1 cellular context compared by ENCODE assay signal in the genomic region with DNA sequence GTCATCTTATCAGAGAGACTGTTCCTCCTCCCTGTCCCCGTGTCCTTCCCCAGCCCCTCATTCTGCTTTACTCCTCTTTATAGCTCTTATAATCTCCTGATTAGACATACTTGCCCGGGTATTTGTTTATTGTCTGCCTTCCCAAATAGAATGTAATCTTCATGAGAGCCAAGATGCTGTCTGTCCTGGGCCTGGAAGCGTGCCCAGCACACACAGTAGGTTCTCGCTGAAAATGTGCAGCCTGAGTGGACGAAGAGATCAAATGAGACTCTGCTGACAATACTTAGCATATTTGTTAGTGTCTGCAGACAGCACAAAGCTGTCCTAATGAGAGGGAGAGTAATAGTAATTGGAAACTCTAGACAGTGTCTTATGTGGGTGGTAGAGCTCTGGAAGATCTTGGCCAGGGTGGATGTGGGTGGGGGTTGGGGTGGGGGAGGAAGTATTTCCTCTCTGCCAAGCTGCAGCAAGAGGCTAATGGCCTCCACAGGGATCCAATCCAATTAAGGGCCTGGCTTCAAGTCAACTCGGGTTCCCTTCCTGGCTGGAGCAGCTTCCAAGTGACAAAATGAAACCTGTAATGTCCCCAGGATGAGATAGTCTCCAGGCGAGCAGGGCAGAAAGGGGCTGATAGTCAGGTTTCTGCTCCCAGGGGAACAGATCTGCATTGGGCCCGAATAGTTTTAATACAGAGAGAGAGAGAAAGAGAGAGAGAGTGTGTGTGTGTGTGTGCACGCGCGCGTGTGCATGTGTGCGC.
TF ChIP-seq lines count a peak whose summit lies in the region.

No MANE protein-coding gene starts in this region.

TF ChIP-seq in K562, 482 proteins besides CTCF, POLR2A, EP300 and RAD21 (continued from another document and continues in another):
- TF ChIP-seq, protein P1, sequence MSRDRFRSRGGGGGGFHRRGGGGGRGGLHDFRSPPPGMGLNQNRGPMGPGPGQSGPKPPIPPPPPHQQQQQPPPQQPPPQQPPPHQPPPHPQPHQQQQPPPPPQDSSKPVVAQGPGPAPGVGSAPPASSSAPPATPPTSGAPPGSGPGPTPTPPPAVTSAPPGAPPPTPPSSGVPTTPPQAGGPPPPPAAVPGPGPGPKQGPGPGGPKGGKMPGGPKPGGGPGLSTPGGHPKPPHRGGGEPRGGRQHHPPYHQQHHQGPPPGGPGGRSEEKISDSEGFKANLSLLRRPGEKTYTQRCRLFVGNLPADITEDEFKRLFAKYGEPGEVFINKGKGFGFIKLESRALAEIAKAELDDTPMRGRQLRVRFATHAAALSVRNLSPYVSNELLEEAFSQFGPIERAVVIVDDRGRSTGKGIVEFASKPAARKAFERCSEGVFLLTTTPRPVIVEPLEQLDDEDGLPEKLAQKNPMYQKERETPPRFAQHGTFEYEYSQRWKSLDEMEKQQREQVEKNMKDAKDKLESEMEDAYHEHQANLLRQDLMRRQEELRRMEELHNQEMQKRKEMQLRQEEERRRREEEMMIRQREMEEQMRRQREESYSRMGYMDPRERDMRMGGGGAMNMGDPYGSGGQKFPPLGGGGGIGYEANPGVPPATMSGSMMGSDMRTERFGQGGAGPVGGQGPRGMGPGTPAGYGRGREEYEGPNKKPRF (IDR thresholded peaks at IDR 0.05; ENCODE audit: low read depth, low read length), result no peak
- no peak for TF ChIP-seq RCOR1 (IDR thresholded peaks at IDR 0.05; ENCODE audit: borderline replicate concordance in 1 of 2, low read depth in 2 of 2, low read length in 2 of 2)
- TF ChIP-seq ZNF507 (tag; conservative IDR thresholded peaks at IDR 0.05), result no peak
- TF ChIP-seq ASH1L (IDR thresholded peaks at IDR 0.05; ENCODE audit: borderline replicate concordance, low read depth, partially characterized antibody), result no peak
- TF ChIP-seq LARP7 (IDR thresholded peaks at IDR 0.05), result no peak
- no peak for TF ChIP-seq KAT2B (IDR thresholded peaks at IDR 0.05; ENCODE audit: low read depth, low read length)
- TF ChIP-seq NEUROD1 (IDR thresholded peaks at IDR 0.05; ENCODE audit: borderline replicate concordance, low read depth, low read length, partially characterized antibody), result no peak
- no peak for TF ChIP-seq DIDO1 (tag; IDR thresholded peaks at IDR 0.05; ENCODE audit: low read depth)
- TF ChIP-seq MBD2 (IDR thresholded peaks at IDR 0.05; ENCODE audit: borderline replicate concordance, low read depth), result no peak
- TF ChIP-seq RFX5 (IDR thresholded peaks at IDR 0.05; ENCODE audit: low read depth, low read length), result no peak
- TF ChIP-seq TEAD4 (IDR thresholded peaks at IDR 0.05; ENCODE audit: low read length), result no peak
- TF ChIP-seq TEAD4 (CRISPR knock-in tag; IDR thresholded peaks at IDR 0.05; ENCODE audit: borderline replicate concordance), result no peak
- TF ChIP-seq ZBTB17 (CRISPR knock-in tag; IDR thresholded peaks at IDR 0.05), result no peak
- TF ChIP-seq, protein P2, sequence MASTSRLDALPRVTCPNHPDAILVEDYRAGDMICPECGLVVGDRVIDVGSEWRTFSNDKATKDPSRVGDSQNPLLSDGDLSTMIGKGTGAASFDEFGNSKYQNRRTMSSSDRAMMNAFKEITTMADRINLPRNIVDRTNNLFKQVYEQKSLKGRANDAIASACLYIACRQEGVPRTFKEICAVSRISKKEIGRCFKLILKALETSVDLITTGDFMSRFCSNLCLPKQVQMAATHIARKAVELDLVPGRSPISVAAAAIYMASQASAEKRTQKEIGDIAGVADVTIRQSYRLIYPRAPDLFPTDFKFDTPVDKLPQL (IDR thresholded peaks at IDR 0.05; ENCODE audit: extremely low read depth, insufficient read length), result no peak
- TF ChIP-seq GABPB2 (CRISPR knock-in tag; conservative IDR thresholded peaks at IDR 0.05), result no peak
- no peak for TF ChIP-seq ZNF263 (CRISPR knock-in tag; IDR thresholded peaks at IDR 0.05; ENCODE audit: borderline replicate concordance)
- no peak for TF ChIP-seq TAF9B (IDR thresholded peaks at IDR 0.05; ENCODE audit: partially characterized antibody)
- no peak for TF ChIP-seq KLF1 (tag; IDR thresholded peaks at IDR 0.05)
- TF ChIP-seq HIVEP1 (CRISPR knock-in tag; IDR thresholded peaks at IDR 0.05), result no peak
- TF ChIP-seq, protein P3, sequence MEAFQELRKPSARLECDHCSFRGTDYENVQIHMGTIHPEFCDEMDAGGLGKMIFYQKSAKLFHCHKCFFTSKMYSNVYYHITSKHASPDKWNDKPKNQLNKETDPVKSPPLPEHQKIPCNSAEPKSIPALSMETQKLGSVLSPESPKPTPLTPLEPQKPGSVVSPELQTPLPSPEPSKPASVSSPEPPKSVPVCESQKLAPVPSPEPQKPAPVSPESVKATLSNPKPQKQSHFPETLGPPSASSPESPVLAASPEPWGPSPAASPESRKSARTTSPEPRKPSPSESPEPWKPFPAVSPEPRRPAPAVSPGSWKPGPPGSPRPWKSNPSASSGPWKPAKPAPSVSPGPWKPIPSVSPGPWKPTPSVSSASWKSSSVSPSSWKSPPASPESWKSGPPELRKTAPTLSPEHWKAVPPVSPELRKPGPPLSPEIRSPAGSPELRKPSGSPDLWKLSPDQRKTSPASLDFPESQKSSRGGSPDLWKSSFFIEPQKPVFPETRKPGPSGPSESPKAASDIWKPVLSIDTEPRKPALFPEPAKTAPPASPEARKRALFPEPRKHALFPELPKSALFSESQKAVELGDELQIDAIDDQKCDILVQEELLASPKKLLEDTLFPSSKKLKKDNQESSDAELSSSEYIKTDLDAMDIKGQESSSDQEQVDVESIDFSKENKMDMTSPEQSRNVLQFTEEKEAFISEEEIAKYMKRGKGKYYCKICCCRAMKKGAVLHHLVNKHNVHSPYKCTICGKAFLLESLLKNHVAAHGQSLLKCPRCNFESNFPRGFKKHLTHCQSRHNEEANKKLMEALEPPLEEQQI (IDR thresholded peaks at IDR 0.05), result no peak
- TF ChIP-seq EGR1 (conservative IDR thresholded peaks at IDR 0.05), result peak; percentile 53; the same call in 1 of the 2 replicates
- TF ChIP-seq, protein P4, sequence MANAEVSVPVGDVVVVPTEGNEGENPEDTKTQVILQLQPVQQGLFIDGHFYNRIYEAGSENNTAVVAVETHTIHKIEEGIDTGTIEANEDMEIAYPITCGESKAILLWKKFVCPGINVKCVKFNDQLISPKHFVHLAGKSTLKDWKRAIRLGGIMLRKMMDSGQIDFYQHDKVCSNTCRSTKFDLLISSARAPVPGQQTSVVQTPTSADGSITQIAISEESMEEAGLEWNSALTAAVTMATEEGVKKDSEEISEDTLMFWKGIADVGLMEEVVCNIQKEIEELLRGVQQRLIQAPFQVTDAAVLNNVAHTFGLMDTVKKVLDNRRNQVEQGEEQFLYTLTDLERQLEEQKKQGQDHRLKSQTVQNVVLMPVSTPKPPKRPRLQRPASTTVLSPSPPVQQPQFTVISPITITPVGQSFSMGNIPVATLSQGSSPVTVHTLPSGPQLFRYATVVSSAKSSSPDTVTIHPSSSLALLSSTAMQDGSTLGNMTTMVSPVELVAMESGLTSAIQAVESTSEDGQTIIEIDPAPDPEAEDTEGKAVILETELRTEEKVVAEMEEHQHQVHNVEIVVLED (CRISPR knock-in tag; IDR thresholded peaks at IDR 0.05), result no peak
- TF ChIP-seq SRSF9 (IDR thresholded peaks at IDR 0.05; ENCODE audit: borderline replicate concordance, low read depth, low read length), result no peak
- TF ChIP-seq, protein P5, sequence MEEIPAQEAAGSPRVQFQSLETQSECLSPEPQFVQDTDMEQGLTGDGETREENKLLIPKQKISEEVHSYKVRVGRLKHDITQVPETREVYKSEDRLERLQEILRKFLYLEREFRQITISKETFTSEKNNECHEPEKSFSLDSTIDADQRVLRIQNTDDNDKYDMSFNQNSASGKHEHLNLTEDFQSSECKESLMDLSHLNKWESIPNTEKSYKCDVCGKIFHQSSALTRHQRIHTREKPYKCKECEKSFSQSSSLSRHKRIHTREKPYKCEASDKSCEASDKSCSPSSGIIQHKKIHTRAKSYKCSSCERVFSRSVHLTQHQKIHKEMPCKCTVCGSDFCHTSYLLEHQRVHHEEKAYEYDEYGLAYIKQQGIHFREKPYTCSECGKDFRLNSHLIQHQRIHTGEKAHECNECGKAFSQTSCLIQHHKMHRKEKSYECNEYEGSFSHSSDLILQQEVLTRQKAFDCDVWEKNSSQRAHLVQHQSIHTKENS (CRISPR knock-in tag; IDR thresholded peaks at IDR 0.05), result no peak
- TF ChIP-seq ZNF589 (CRISPR knock-in tag; IDR thresholded peaks at IDR 0.05; ENCODE audit: low read depth), result no peak
- TF ChIP-seq, protein P6, sequence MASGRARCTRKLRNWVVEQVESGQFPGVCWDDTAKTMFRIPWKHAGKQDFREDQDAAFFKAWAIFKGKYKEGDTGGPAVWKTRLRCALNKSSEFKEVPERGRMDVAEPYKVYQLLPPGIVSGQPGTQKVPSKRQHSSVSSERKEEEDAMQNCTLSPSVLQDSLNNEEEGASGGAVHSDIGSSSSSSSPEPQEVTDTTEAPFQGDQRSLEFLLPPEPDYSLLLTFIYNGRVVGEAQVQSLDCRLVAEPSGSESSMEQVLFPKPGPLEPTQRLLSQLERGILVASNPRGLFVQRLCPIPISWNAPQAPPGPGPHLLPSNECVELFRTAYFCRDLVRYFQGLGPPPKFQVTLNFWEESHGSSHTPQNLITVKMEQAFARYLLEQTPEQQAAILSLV (tag; IDR thresholded peaks at IDR 0.05), result no peak
- TF ChIP-seq BRD9 (IDR thresholded peaks at IDR 0.05; ENCODE audit: low read depth, partially characterized antibody), result no peak
- TF ChIP-seq MAZ (CRISPR knock-in tag; conservative IDR thresholded peaks at IDR 0.05 in 1 of 2, IDR thresholded peaks at IDR 0.05 in 1 of 2), result no peak
- no peak for TF ChIP-seq RBM17 (IDR thresholded peaks at IDR 0.05; ENCODE audit: borderline replicate concordance, low read depth, low read length)
- no peak for TF ChIP-seq SREBF2 (CRISPR knock-in tag; IDR thresholded peaks at IDR 0.05)
- no peak for TF ChIP-seq ZNF121 (CRISPR knock-in tag; conservative IDR thresholded peaks at IDR 0.05)
- TF ChIP-seq HDAC1 (IDR thresholded peaks at IDR 0.05), result peak in 1 of 2 experiments; percentile 30; a peak in 1 of 4 replicates
- no peak for TF ChIP-seq ETV5 (CRISPR knock-in tag; IDR thresholded peaks at IDR 0.05; ENCODE audit: low read depth)
- TF ChIP-seq YY1 (IDR thresholded peaks at IDR 0.05; ENCODE audit: borderline replicate concordance in 1 of 3, control insufficient read depth in 1 of 3, extremely low read depth in 1 of 3, insufficient read depth in 3 of 3, insufficient read length in 1 of 3, insufficient replicate concordance in 2 of 3, low read depth in 1 of 3, low read length in 2 of 3), result peak in 1 of 3 experiments; percentile 57
- no peak for TF ChIP-seq FUS (optimal IDR thresholded peaks at IDR 0.05; ENCODE audit: low read depth, low read length)
- TF ChIP-seq NRF1 (conservative IDR thresholded peaks at IDR 0.05 in 1 of 2, IDR thresholded peaks at IDR 0.05 in 1 of 2), result no peak
- TF ChIP-seq ARNT (IDR thresholded peaks at IDR 0.05), result 0 out of 4 replicates have a peak, but pooled peaks of 1 of the 2 experiments have one; percentile 38
- no peak for TF ChIP-seq PHB (CRISPR knock-in tag; IDR thresholded peaks at IDR 0.05)
- no peak for TF ChIP-seq HDGF (IDR thresholded peaks at IDR 0.05)
- TF ChIP-seq IRF2 (CRISPR knock-in tag; IDR thresholded peaks at IDR 0.05), result no peak
- TF ChIP-seq, protein P7, sequence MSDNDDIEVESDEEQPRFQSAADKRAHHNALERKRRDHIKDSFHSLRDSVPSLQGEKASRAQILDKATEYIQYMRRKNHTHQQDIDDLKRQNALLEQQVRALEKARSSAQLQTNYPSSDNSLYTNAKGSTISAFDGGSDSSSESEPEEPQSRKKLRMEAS (CRISPR knock-in tag; IDR thresholded peaks at IDR 0.05), result no peak
- TF ChIP-seq, protein P8, sequence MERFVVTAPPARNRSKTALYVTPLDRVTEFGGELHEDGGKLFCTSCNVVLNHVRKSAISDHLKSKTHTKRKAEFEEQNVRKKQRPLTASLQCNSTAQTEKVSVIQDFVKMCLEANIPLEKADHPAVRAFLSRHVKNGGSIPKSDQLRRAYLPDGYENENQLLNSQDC (CRISPR knock-in tag; IDR thresholded peaks at IDR 0.05), result no peak
- TF ChIP-seq TCFL5 (CRISPR knock-in tag; conservative IDR thresholded peaks at IDR 0.05), result no peak
- TF ChIP-seq, protein P9, sequence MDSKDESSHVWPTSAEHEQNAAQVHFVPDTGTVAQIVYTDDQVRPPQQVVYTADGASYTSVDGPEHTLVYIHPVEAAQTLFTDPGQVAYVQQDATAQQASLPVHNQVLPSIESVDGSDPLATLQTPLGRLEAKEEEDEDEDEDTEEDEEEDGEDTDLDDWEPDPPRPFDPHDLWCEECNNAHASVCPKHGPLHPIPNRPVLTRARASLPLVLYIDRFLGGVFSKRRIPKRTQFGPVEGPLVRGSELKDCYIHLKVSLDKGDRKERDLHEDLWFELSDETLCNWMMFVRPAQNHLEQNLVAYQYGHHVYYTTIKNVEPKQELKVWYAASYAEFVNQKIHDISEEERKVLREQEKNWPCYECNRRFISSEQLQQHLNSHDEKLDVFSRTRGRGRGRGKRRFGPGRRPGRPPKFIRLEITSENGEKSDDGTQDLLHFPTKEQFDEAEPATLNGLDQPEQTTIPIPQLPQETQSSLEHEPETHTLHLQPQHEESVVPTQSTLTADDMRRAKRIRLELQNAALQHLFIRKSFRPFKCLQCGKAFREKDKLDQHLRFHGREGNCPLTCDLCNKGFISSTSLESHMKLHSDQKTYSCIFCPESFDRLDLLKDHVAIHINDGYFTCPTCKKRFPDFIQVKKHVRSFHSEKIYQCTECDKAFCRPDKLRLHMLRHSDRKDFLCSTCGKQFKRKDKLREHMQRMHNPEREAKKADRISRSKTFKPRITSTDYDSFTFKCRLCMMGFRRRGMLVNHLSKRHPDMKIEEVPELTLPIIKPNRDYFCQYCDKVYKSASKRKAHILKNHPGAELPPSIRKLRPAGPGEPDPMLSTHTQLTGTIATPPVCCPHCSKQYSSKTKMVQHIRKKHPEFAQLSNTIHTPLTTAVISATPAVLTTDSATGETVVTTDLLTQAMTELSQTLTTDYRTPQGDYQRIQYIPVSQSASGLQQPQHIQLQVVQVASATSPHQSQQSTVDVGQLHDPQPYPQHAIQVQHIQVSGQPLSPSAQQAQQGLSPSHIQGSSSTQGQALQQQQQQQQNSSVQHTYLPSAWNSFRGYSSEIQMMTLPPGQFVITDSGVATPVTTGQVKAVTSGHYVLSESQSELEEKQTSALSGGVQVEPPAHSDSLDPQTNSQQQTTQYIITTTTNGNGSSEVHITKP (IDR thresholded peaks at IDR 0.05; ENCODE audit: partially characterized antibody), result no peak
- peak; percentile 37; the same call in 1 of the 2 replicates for TF ChIP-seq SMARCE1 (IDR thresholded peaks at IDR 0.05)
- TF ChIP-seq CREM (IDR thresholded peaks at IDR 0.05; ENCODE audit: low read depth), result 0 out of 2 replicates have a peak, but pooled peaks have one; percentile 14
- no peak for TF ChIP-seq SUPT5H (IDR thresholded peaks at IDR 0.05)
- TF ChIP-seq GABPB1 (CRISPR knock-in tag; IDR thresholded peaks at IDR 0.05), result peak; percentile 51
- TF ChIP-seq, protein P10, sequence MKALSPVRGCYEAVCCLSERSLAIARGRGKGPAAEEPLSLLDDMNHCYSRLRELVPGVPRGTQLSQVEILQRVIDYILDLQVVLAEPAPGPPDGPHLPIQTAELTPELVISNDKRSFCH (CRISPR knock-in tag; IDR thresholded peaks at IDR 0.05), result no peak
- TF ChIP-seq, protein P10 (tag; IDR thresholded peaks at IDR 0.05), result 0 out of 2 replicates have a peak, but pooled peaks have one; percentile 42
- TF ChIP-seq, protein P11, sequence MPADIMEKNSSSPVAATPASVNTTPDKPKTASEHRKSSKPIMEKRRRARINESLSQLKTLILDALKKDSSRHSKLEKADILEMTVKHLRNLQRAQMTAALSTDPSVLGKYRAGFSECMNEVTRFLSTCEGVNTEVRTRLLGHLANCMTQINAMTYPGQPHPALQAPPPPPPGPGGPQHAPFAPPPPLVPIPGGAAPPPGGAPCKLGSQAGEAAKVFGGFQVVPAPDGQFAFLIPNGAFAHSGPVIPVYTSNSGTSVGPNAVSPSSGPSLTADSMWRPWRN (IDR thresholded peaks at IDR 0.05; ENCODE audit: low read depth), result no peak
